Comparison of ENCODE assay signal across 8 cellular contexts in genomic region chr17:48052956-48053757, GRCh38. TPM values are rescaled to one million over a fixed set of nuclear protein-coding genes. Genes with fewer than 3 reads are reported as not detected.
DNase-seq lines count a peak whose midpoint lies in the region; ATAC-seq and TF ChIP-seq lines count a peak whose summit lies in the region.

No MANE protein-coding gene starts in this region.

- H3K27ac ChIP-seq in transverse colon = peak overlapping the region; percentile 97 to 99 (median 98)

- no peaks in the 10 kb centered on the region for H3K9me3 ChIP-seq in transverse colon

- peak overlapping the region in 1 of 4 donors; percentile 87 for H3K4me3 ChIP-seq in transverse colon

- no peaks in the 10 kb centered on the region for H3K9me3 Mint-ChIP-seq in T-helper 1 cell treated with Interleukin-12 subunit alpha and Interleukin-12 subunit beta and Interleukin-4 antibody, amounts not matched to agents 30 μg/mL and 1 μg/mL, for 36 hours
- H3K9me3 Mint-ChIP-seq in dendritic cell treated with granulocyte-macrophage colony-stimulating factor and Interleukin-4, amounts not matched to agents 40 ng/mL and 50 ng/mL, for 4 days = no peaks in the 10 kb centered on the region
- H3K9me3 Mint-ChIP-seq in memory B cell = no peaks in the 10 kb centered on the region

- TF ChIP-seq POLR2A in transverse colon (IDR thresholded peaks at IDR 0.05) = no peak

- H3K36me3 Mint-ChIP-seq in T-helper 1 cell treated with Interleukin-12 subunit alpha and Interleukin-12 subunit beta and Interleukin-4 antibody, amounts not matched to agents 30 μg/mL and 1 μg/mL, for 36 hours (ENCODE audit: low read depth) = peaks cover 60% of the 10 kb centered on the region
- H3K36me3 Mint-ChIP-seq in dendritic cell treated with granulocyte-macrophage colony-stimulating factor and Interleukin-4, amounts not matched to agents 40 ng/mL and 50 ng/mL, for 4 days (ENCODE audit: low read depth) = peaks cover 93% of the 10 kb centered on the region
- peaks cover 31% of the 10 kb centered on the region for H3K36me3 Mint-ChIP-seq in memory B cell

- H3K27me3 ChIP-seq in transverse colon = no peaks in the 10 kb centered on the region

- TF ChIP-seq CTCF in transverse colon (IDR thresholded peaks at IDR 0.05) = no peak

- peaks cover 0 to 26% (median 11%) of the 10 kb centered on the region in 4 donors for H3K36me3 ChIP-seq in transverse colon

- H3K27me3 Mint-ChIP-seq in T-helper 1 cell treated with Interleukin-12 subunit alpha and Interleukin-12 subunit beta and Interleukin-4 antibody, amounts not matched to agents 30 μg/mL and 1 μg/mL, for 36 hours (ENCODE audit: low read depth) = no peaks in the 10 kb centered on the region
- H3K27me3 Mint-ChIP-seq in dendritic cell treated with granulocyte-macrophage colony-stimulating factor and Interleukin-4, amounts not matched to agents 40 ng/mL and 50 ng/mL, for 4 days = no peaks in the 10 kb centered on the region
- H3K27me3 Mint-ChIP-seq in memory B cell = no peaks in the 10 kb centered on the region

- H3K27ac Mint-ChIP-seq in T-helper 1 cell treated with Interleukin-12 subunit alpha and Interleukin-12 subunit beta and Interleukin-4 antibody, amounts not matched to agents 30 μg/mL and 1 μg/mL, for 36 hours = peak overlapping the region; percentile 84
- H3K27ac Mint-ChIP-seq in dendritic cell treated with granulocyte-macrophage colony-stimulating factor and Interleukin-4, amounts not matched to agents 40 ng/mL and 50 ng/mL, for 4 days = peak overlapping the region; percentile 4
- H3K27ac Mint-ChIP-seq in memory B cell = peak overlapping the region; percentile 64

- WGBS in transverse colon (ENCODE audit: low coverage in 1 of 2), 2 donors = 30% methylated on average over 5 of the region's 5 CpGs; no CpG with 5 or more reads in 1 of the 2 donors

- in situ Hi-C loops in transverse colon (cut with MboI; ENCODE audit: low pct_ligation_motif_present in 1 of 4, low pct_unique_long_range_greater_than_20kb in 1 of 4, low sequenced_read_pairs in 3 of 4) = no loop called here

- DNase-seq in T-helper 1 cell = no peak
- DNase-seq in memory B cell (ENCODE audit: low spot score in 2 of 2) = no peak
- peak; percentile 57 for DNase-seq in transverse colon
- no peak for DNase-seq in stimulated activated CD4-positive, alpha-beta T cell treated with anti-CD3 and anti-CD28 coated beads, Interleukin-4, amount 100 ng/mL, for 4 hours

- intact Hi-C loops in dendritic cell treated with granulocyte-macrophage colony-stimulating factor and Interleukin-4, amounts not matched to agents 40 ng/mL and 50 ng/mL, for 4 days (cut with micrococcal nuclease) = no loop called here
- intact Hi-C loops in transverse colon (cut with DNase I; ENCODE audit: low total_unique reads) = no loop called here

- no peak for TF ChIP-seq EP300 in transverse colon (IDR thresholded peaks at IDR 0.05; ENCODE audit: low read depth)

- H3K4me1 Mint-ChIP-seq in T-helper 1 cell treated with Interleukin-12 subunit alpha and Interleukin-12 subunit beta and Interleukin-4 antibody, amounts not matched to agents 30 μg/mL and 1 μg/mL, for 36 hours (ENCODE audit: low read depth) = peaks cover 64% of the 10 kb centered on the region
- peaks cover 80% of the 10 kb centered on the region for H3K4me1 Mint-ChIP-seq in dendritic cell treated with granulocyte-macrophage colony-stimulating factor and Interleukin-4, amounts not matched to agents 40 ng/mL and 50 ng/mL, for 4 days (ENCODE audit: low read depth)
- peaks cover 56% of the 10 kb centered on the region for H3K4me1 Mint-ChIP-seq in memory B cell

- H3K4me1 ChIP-seq in transverse colon = peaks cover 43 to 67% (median 63%) of the 10 kb centered on the region in 4 donors

- no peak overlapping the region for H3K4me3 Mint-ChIP-seq in T-helper 1 cell treated with Interleukin-12 subunit alpha and Interleukin-12 subunit beta and Interleukin-4 antibody, amounts not matched to agents 30 μg/mL and 1 μg/mL, for 36 hours
- H3K4me3 Mint-ChIP-seq in dendritic cell treated with granulocyte-macrophage colony-stimulating factor and Interleukin-4, amounts not matched to agents 40 ng/mL and 50 ng/mL, for 4 days = no peak overlapping the region
- H3K4me3 Mint-ChIP-seq in memory B cell = peak overlapping the region; percentile 29

- ATAC-seq in memory B cell (ENCODE audit: low read depth) (no peak), HG03378 (IDR thresholded peaks at IDR 0.05; ENCODE audit: unreplicated experiment) (no peak)

TF ChIP-seq in PFSK-1, 5 proteins besides CTCF, POLR2A, EP300 and RAD21:
- TF ChIP-seq TAF1 (IDR thresholded peaks at IDR 0.05; ENCODE audit: borderline replicate concordance, insufficient read depth, low read length) (no peak), SIN3A (IDR thresholded peaks at IDR 0.05; ENCODE audit: borderline replicate concordance, insufficient read depth, low read length) (peak; percentile 50; the same call in 1 of the 2 replicates)

RNA-seq across cellular contexts. Expression of gene NFE2L1, which starts 5.0 kb away (rescaled TPM):
- 352 TPM for polyA plus RNA-seq in PFSK-1 (2012; ENCODE audit: insufficient read length, low read depth)
- total RNA-seq in transverse colon = 100 to 1,000 TPM; 173 to 242 (median 211) TPM

RNA-seq across cellular contexts. Expression of gene COPZ2, which starts 15.6 kb away (rescaled TPM):
- 1.1 TPM for polyA plus RNA-seq in PFSK-1 (2012; ENCODE audit: insufficient read length, low read depth)
- 10 to 100 TPM in 2 of 4 donors, 1 to 10 TPM in 2; 6.0 to 11.2 (median 8.3) TPM for total RNA-seq in transverse colon

RNA-seq across cellular contexts. Expression of gene CBX1, which starts 48.1 kb away (rescaled TPM):
- polyA plus RNA-seq in PFSK-1 (2012; ENCODE audit: insufficient read length, low read depth) = 41.0 TPM
- total RNA-seq in transverse colon = 10 to 100 TPM in 2 of 4 donors, 1 to 10 TPM in 2; 3.7 to 28.3 (median 12.8) TPM

RNA-seq across cellular contexts. Expression of gene SNX11, which starts 54.4 kb away (rescaled TPM):
- 15.1 TPM for polyA plus RNA-seq in PFSK-1 (2012; ENCODE audit: insufficient read length, low read depth)
- total RNA-seq in transverse colon = 10 to 100 TPM in 3 of 4 donors, 1 to 10 TPM in 1; 2.0 to 24.3 (median 14.1) TPM

Comparison
In these comparisons a context has a peak if more than half of its experiments do, and no peak if none do; other contexts are left out.
1. H3K27ac Mint-ChIP-seq: peak in every context shown above with its lines; median percentile 84 in T-helper 1 cell treated with Interleukin-12 subunit alpha and Interleukin-12 subunit beta and Interleukin-4 antibody, amounts not matched to agents 30 μg/mL and 1 μg/mL, for 36 hours; 64 in memory B cell; 4 in dendritic cell treated with granulocyte-macrophage colony-stimulating factor and Interleukin-4, amounts not matched to agents 40 ng/mL and 50 ng/mL, for 4 days.